Comparison of ENCODE assay signal across 33 cellular contexts in genomic region chr1:118859999-118860398, GRCh38.
"Had no signal": no experiment of that assay in that cellular context is flagged by ENCODE, and none has a peak within 500 bp of the region (broad histone marks: within the 10 kb centered on the region; RNA-seq: fewer than 3 reads in every experiment).

No MANE protein-coding gene starts in this region.

- H3K36me3 ChIP-seq: adrenal gland, cardiac muscle cell, colonic mucosa, esophagus squamous epithelium, WERI-Rb-1 had no signal

- ATAC-seq: activated CD4-positive, CD25-positive, alpha-beta regulatory T cell treated with anti-CD3 and anti-CD28 coated beads, Interleukin-2, amount 50 U/mL, for 24 hours; activated CD8-positive, alpha-beta T cell treated with anti-CD3 and anti-CD28 coated beads for 36 hours; activated naive CD8-positive, alpha-beta T cell treated with anti-CD3 and anti-CD28 coated beads, Interleukin-2, amount 50 U/mL, for 24 hours; activated T-cell treated with anti-CD3 and anti-CD28 coated beads, Interleukin-2, amount 50 U/mL, for 4 hours; activated T-helper 17 cell treated with anti-CD3 and anti-CD28 coated beads, Interleukin-2, amount 50 U/mL, for 72 hours; body of pancreas; T-helper 17 cell had no signal

- H3K27me3 ChIP-seq: adrenal gland, body of pancreas, cardiac muscle cell, colonic mucosa, esophagus squamous epithelium had no signal

- DNase-seq: activated B cell treated with CpG ODN at 0.5 μM for 24 hours; activated CD4-positive, alpha-beta T cell treated with anti-CD3 and anti-CD28 coated beads for 48 hours; activated CD4-positive, alpha-beta T cell treated with anti-CD3 and anti-CD28 coated beads, Interleukin-2, amount 50 U/mL, for 1 hour; activated CD4-positive, alpha-beta T cell treated with anti-CD3 and anti-CD28 coated beads, Interleukin-2, amount 50 U/mL, for 48 hours; activated CD8-positive, alpha-beta memory T cell treated with anti-CD3 and anti-CD28 coated beads for 24 hours; activated CD8-positive, alpha-beta T cell treated with anti-CD3 and anti-CD28 coated beads for 36 hours; activated effector memory CD4-positive, alpha-beta T cell treated with Interleukin-2 at 50 U/mL for 16 hours; activated gamma-delta T cell treated with Interleukin-2 at 50 U/mL for 16 hours; activated naive CD4-positive, alpha-beta T cell treated with anti-CD3 and anti-CD28 coated beads for 36 hours; activated naive CD8-positive, alpha-beta T cell treated with anti-CD3 and anti-CD28 coated beads for 36 hours; activated naive CD8-positive, alpha-beta T cell treated with anti-CD3 and anti-CD28 coated beads, Interleukin-2, amount 50 U/mL, for 24 hours; activated T-cell treated with anti-CD3 and anti-CD28 coated beads, Interleukin-2, amount 50 U/mL, for 4 hours; adrenal gland; amygdala; aorta; body of pancreas; central memory CD4-positive, alpha-beta T cell; cerebellar nuclear complex; colonic mucosa; effector CD8-positive, alpha-beta T cell; esophagus squamous epithelium; head of caudate nucleus; T-helper 1 cell; T-helper 17 cell; T1000; WERI-Rb-1 had no signal

- FAIRE-seq: endometrium, endothelial cell of umbilical vein, frontal cortex had no signal

- H3K9me3 ChIP-seq: adrenal gland, body of pancreas, colonic mucosa, esophagus squamous epithelium had no signal

- H3K4me1 ChIP-seq: adrenal gland, body of pancreas, colonic mucosa, esophagus squamous epithelium had no signal

- H3K4me3 ChIP-seq: adrenal gland, body of pancreas, cardiac muscle cell, colonic mucosa, esophagus squamous epithelium had no signal

- H3K27ac ChIP-seq: adrenal gland, body of pancreas, cardiac muscle cell, colonic mucosa, epithelial cell of prostate, esophagus squamous epithelium, WERI-Rb-1 had no signal
